ENCODE assay signal across 20 cellular contexts in genomic region chr5:16849181-16849580, GRCh38.
"Had no signal": no experiment of that assay in that cellular context is flagged by ENCODE, and none has a peak within 500 bp of the region (broad histone marks: within the 10 kb centered on the region; RNA-seq: fewer than 3 reads in every experiment).

No MANE protein-coding gene starts in this region.

- H3K27me3 ChIP-seq: Peyer's patch, SJCRH30 had no signal

- H3K4me3 Mint-ChIP-seq: IgD-negative memory B cell, T-cell had no signal

- H3K4me3 ChIP-seq: K562, PC-9, Peyer's patch, SJCRH30 had no signal

- H3K9me3 Mint-ChIP-seq: T-cell had no signal

- H3K4me1 Mint-ChIP-seq: IgD-negative memory B cell, T-cell had no signal

- DNase-seq: Kasumi-1, MM.1S, NCI-H1092 treated with DMSO at 0.1 percent for 48 hours, NCI-H1436, NCI-H2029, NCI-H2081 treated with DMSO at 0.1 percent for 48 hours, NCI-H2171, NCI-H226, NCI-H524 treated with DMSO at 0.1 percent for 48 hours, NCI-H774, PC-9, Peyer's patch, SHP77 treated with DMSO at 0.1 percent for 48 hours, SJCRH30, T-cell had no signal

- H3K4me1 ChIP-seq: Peyer's patch, SJCRH30 had no signal

- H3K27ac Mint-ChIP-seq: IgD-negative memory B cell, T-cell had no signal

- H2AFZ ChIP-seq: PC-9 had no signal

- H3K36me3 ChIP-seq: Peyer's patch, SJCRH30 had no signal

- H3K4me2 ChIP-seq: KMS-11, PC-9 had no signal

- H3K9ac ChIP-seq: KMS-11 had no signal

- H3K36me3 Mint-ChIP-seq: T-cell had no signal

- H3K27ac ChIP-seq: KMS-11, PC-9, Peyer's patch, SJCRH30 had no signal

- H3K27me3 Mint-ChIP-seq: IgD-negative memory B cell had no signal

- ATAC-seq: HepG2, K562, Right ventricle myocardium inferior, T-cell had no signal

- H3K9me3 ChIP-seq: Peyer's patch, SJCRH30 had no signal
